Comparison of ENCODE assay signal across 16 cellular contexts in genomic region chr1:95323117-95323516, GRCh38.
A peak's percentile ranks its signal among the peaks of the same experiment; 100 is the strongest.
DNase-seq lines count a peak whose midpoint lies in the region; ATAC-seq, FAIRE-seq and TF ChIP-seq lines count a peak whose summit lies in the region.
"Had no signal": no experiment of that assay in that cellular context is flagged by ENCODE, and none has a peak within 500 bp of the region (broad histone marks: within the 10 kb centered on the region; RNA-seq: fewer than 3 reads in every experiment).

No MANE protein-coding gene starts in this region.

- no peaks in the 10 kb centered on the region for H3K9me3 ChIP-seq in gastroesophageal sphincter
- H3K9me3 ChIP-seq: SK-N-SH, testis had no signal

- no peak overlapping the region for H3K4me3 ChIP-seq in gastroesophageal sphincter
- H3K4me3 ChIP-seq: testis had no signal

- intact Hi-C loops in Right ventricle myocardium superior (cut with DNase I), result no loop called here
- intact Hi-C loops in Right ventricle myocardium inferior (cut with DNase I), result no loop called here

- no peaks in the 10 kb centered on the region for H3K27me3 ChIP-seq in gastroesophageal sphincter
- H3K27me3 ChIP-seq: testis had no signal

- no peak for TF ChIP-seq CTCF in gastroesophageal sphincter (IDR thresholded peaks at IDR 0.05)

- H3K36me3 ChIP-seq in gastroesophageal sphincter, result no peaks in the 10 kb centered on the region

- H3K4me1 ChIP-seq in gastroesophageal sphincter, result peaks cover 0 to 16% (median 0%) of the 10 kb centered on the region in 3 donors
- H3K4me1 ChIP-seq: testis had no signal

- no peak for DNase-seq in Right ventricle myocardium superior
- DNase-seq in Right ventricle myocardium inferior (ENCODE audit: missing footprints), result no peak
- peak; percentile 22 for DNase-seq in SW480 (ENCODE audit: low spot score)
- peak; percentile 38 for DNase-seq in urothelium cell line (ENCODE audit: low spot score)
- no peak for DNase-seq in cerebellum (ENCODE audit: low spot score)
- no peak for DNase-seq in stimulated activated CD4-positive, alpha-beta T cell treated with anti-CD3 and anti-CD28 coated beads, Interleukin-4, amount 100 ng/mL, for 4 hours
- DNase-seq in stimulated activated naive CD8-positive, alpha-beta T cell treated with anti-CD3 and anti-CD28 coated beads, Interleukin-15, Interleukin-2, amounts not matched to agents 100 U/mL and 50 U/mL, for 24 hours, result no peak
- DNase-seq: activated naive CD4-positive, alpha-beta T cell; DMS 273 treated with DMSO at 0.1 percent for 48 hours; effector memory CD4-positive, alpha-beta T cell; KBM-7; NCI-H187; SK-N-SH; testis had no signal

- ATAC-seq in Right ventricle myocardium superior (ENCODE audit: poor library complexity) (peak; percentile 51), Right ventricle myocardium inferior (no peak), gastroesophageal sphincter (peak; percentile 31)
- no peak for ATAC-seq in stimulated activated naive CD8-positive, alpha-beta T cell treated with anti-CD3 and anti-CD28 coated beads, Interleukin-15, Interleukin-2, amounts not matched to agents 100 U/mL and 50 U/mL, for 24 hours

- H3K27ac ChIP-seq in gastroesophageal sphincter, result no peak overlapping the region
- H3K27ac ChIP-seq: testis, VCaP had no signal

- 0 to 42% methylated on average over 1 of the region's 1 CpG for WGBS in gastroesophageal sphincter (ENCODE audit: low coverage in 1 of 2), 2 donors

- FAIRE-seq in urothelium cell line (lab: Jason Lieb, UNC), result no peak

- no peak for TF ChIP-seq POLR2A in gastroesophageal sphincter (IDR thresholded peaks at IDR 0.05)

- no peak for TF ChIP-seq EP300 in gastroesophageal sphincter (IDR thresholded peaks at IDR 0.05)

Comparison
In these comparisons a context has a peak if more than half of its experiments do, and no peak if none do; other contexts are left out.
1. ATAC-seq: peak in Right ventricle myocardium superior (single experiment) and gastroesophageal sphincter (single experiment); none in Right ventricle myocardium inferior (single experiment) and stimulated activated naive CD8-positive, alpha-beta T cell treated with anti-CD3 and anti-CD28 coated beads, Interleukin-15, Interleukin-2, amounts not matched to agents 100 U/mL and 50 U/mL, for 24 hours (single experiment).
2. DNase-seq: peak in SW480 (single experiment) and urothelium cell line (single experiment); none in Right ventricle myocardium superior (single experiment), Right ventricle myocardium inferior (single experiment), cerebellum (single experiment), stimulated activated CD4-positive, alpha-beta T cell treated with anti-CD3 and anti-CD28 coated beads, Interleukin-4, amount 100 ng/mL, for 4 hours (0 of 2) and stimulated activated naive CD8-positive, alpha-beta T cell treated with anti-CD3 and anti-CD28 coated beads, Interleukin-15, Interleukin-2, amounts not matched to agents 100 U/mL and 50 U/mL, for 24 hours (single experiment).